17 cellular contexts compared by ENCODE assay signal in genomic region chr11:103700605-103701004, GRCh38.
DNase-seq lines count a peak whose midpoint lies in the region; ATAC-seq, FAIRE-seq and TF ChIP-seq lines count a peak whose summit lies in the region.
"Had no signal": no experiment of that assay in that cellular context is flagged by ENCODE, and none has a peak within 500 bp of the region (broad histone marks: within the 10 kb centered on the region; RNA-seq: fewer than 3 reads in every experiment).

No MANE protein-coding gene starts in this region.

- TF ChIP-seq EP300 in A549 (IDR thresholded peaks at IDR 0.05): no peak

- H3K4me2 ChIP-seq in A549: peak overlapping the region; percentile 35

- DNase-seq in A549 (ENCODE audit: low read depth in 1 of 2, low spot score in 1 of 2) (peak in 1 of 2 experiments; percentile 10), HT1080 (ENCODE audit: low read depth) (peak; percentile 23), cerebellar cortex (ENCODE audit: low spot score) (peak; percentile 5), lung (ENCODE audit: low spot score) (no peak), NCI-H1930 (lab: John Stamatoyannopoulos, UW) (no peak), 8988T (no peak), NOMO-1 (lab: John Stamatoyannopoulos, UW; ENCODE audit: unreplicated experiment in 2 of 2) (no peak)
- DNase-seq: activated CD8-positive, alpha-beta T cell treated with anti-CD3 and anti-CD28 coated beads for 36 hours; activated gamma-delta T cell; BE2C; DND-41; glutamatergic neuron; NCI-H1417 treated with DMSO at 0.1 percent for 48 hours; SHP77 treated with DMSO at 0.1 percent for 48 hours had no signal

- TF ChIP-seq POLR2A in A549 (IDR thresholded peaks at IDR 0.05; ENCODE audit: low read length): no peak

- ATAC-seq in A549 (peak; percentile 50 to 56; a peak in 3 of 6 replicates), lung (ENCODE audit: insufficient read depth, low FRiP score) (peak; percentile 44), GM21619 (IDR thresholded peaks at IDR 0.05; ENCODE audit: unreplicated experiment) (no peak)
- ATAC-seq: activated CD8-positive, alpha-beta T cell treated with anti-CD3 and anti-CD28 coated beads for 36 hours had no signal

- H3K36me3 ChIP-seq in lung (ENCODE audit: control insufficient read depth in 2 of 2, insufficient read depth in 2 of 2, low read length in 2 of 2): no peaks in the 10 kb centered on the region
- H3K36me3 ChIP-seq: BE2C, neutrophil had no signal

- H3K9me3 ChIP-seq in A549: 0 out of 3 replicates have a peak, but pooled peaks cover 4% of the 10 kb centered on the region
- no peaks in the 10 kb centered on the region for H3K9me3 ChIP-seq in lung (ENCODE audit: control insufficient read depth in 2 of 2, insufficient read depth in 1 of 2, low read length in 1 of 2)
- H3K9me3 ChIP-seq: BE2C, neutrophil had no signal

- TF ChIP-seq RAD21 in A549 (conservative IDR thresholded peaks at IDR 0.05 in 1 of 2, IDR thresholded peaks at IDR 0.05 in 1 of 2): no peak

- H3K4me1 ChIP-seq in A549 (peaks cover 13% of the 10 kb centered on the region), lung (ENCODE audit: control insufficient read depth in 2 of 2, insufficient read depth in 2 of 2, low read length in 2 of 2) (peaks cover 0 to 3% of the 10 kb centered on the region in 2 donors)

- CTCF ChIA-PET in A549 (lab: Yijun Ruan, JAX): no interaction called here

- H3K4me3 ChIP-seq in A549 (no peak overlapping the region), lung (no peak overlapping the region)

- FAIRE-seq in A549 (lab: Jason Lieb, UNC): no peak
- FAIRE-seq: H54 had no signal

- WGBS in A549 (ENCODE audit: missing lambda C conversion rate): 15% methylated on average over 1 of the region's 1 CpG
- WGBS in lung, 2 donors: 58 to 64% methylated on average over 1 of the region's 1 CpG

- peak overlapping the region in 1 of 2 experiments; percentile 50; a peak in 2 of 6 replicates for H3K27ac ChIP-seq in A549
- no peak overlapping the region for H3K27ac ChIP-seq in lung (ENCODE audit: low read depth in 1 of 2, low read length in 1 of 2)
- H3K27ac ChIP-seq: neutrophil had no signal

- no peak for TF ChIP-seq CTCF in A549 (IDR thresholded peaks at IDR 0.05)
- TF ChIP-seq CTCF in lung (IDR thresholded peaks at IDR 0.05; ENCODE audit: control extremely low read depth, extremely low read depth): no peak

- no peaks in the 10 kb centered on the region for H3K27me3 ChIP-seq in lung (ENCODE audit: control insufficient read depth, insufficient read depth)
- H3K27me3 ChIP-seq: BE2C, neutrophil had no signal

- POLR2A ChIA-PET in A549 (lab: Yijun Ruan, JAX): no interaction called here

TF ChIP-seq in A549, 52 proteins besides CTCF, POLR2A, EP300 and RAD21:
- TF ChIP-seq NPAS2 (CRISPR knock-in tag; IDR thresholded peaks at IDR 0.05; ENCODE audit: borderline replicate concordance): no peak
- no peak for TF ChIP-seq BCL3 (IDR thresholded peaks at IDR 0.05)
- TF ChIP-seq SREBF2 (IDR thresholded peaks at IDR 0.05): no peak
- no peak for TF ChIP-seq KDM1A (IDR thresholded peaks at IDR 0.05; ENCODE audit: low read depth)
- no peak for TF ChIP-seq NFE2L2 (conservative IDR thresholded peaks at IDR 0.05; ENCODE audit: low read length)
- TF ChIP-seq RCOR1 (IDR thresholded peaks at IDR 0.05; ENCODE audit: low read depth, low read length): no peak
- no peak for TF ChIP-seq HDAC2 (IDR thresholded peaks at IDR 0.05)
- TF ChIP-seq HEYL (CRISPR knock-in tag; IDR thresholded peaks at IDR 0.05): no peak

Comparison
In these comparisons a context has a peak if more than half of its experiments do, and no peak if none do; other contexts are left out.
1. DNase-seq: peak in HT1080 (single experiment) and cerebellar cortex (single experiment); none in lung (single experiment), NCI-H1930 (0 of 2), 8988T (single experiment) and NOMO-1 (0 of 2).